In the genomic region with DNA sequence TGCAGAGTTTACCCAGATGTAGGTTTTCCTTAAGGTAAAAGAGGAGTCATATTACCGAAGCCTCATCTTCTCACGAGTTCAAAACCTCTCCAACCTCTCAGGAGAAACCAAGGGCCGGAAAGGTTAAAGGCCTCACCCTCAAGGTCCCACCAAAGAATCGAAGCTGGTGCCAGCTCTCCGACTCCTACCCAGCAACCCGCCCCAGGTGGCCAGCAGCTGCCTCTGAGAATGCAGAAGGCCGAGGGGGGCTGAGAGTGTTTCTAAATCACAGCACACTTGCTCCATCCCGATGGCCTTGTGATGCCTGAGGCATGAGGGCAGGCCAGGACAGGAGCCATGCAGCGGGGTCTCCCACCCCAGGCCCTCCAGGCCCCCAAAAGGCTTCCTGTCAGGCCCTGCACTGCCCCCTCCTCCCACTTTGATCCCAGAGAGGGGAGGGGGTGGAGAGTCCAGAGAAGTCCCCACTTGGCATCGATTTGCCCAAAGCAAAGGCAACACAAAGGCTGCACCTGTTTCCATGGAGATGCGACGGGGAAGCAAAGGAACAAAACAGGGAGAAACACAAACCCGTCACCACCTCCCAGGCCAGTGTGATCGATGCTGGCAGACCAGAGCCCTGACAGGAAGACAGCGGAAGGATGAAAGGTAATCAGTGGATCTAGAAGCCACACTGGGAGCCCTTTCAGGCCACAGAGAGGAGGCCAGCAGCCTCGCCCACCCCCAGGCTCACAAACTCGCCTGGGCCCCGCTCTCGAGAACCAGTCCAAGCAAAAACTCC, we compare ENCODE assay signal across 9 cellular contexts. TPM values are rescaled to one million over a fixed set of nuclear protein-coding genes. Genes with fewer than 3 reads are reported as not detected.
DNase-seq lines count a peak whose midpoint lies in the region; ATAC-seq and TF ChIP-seq lines count a peak whose summit lies in the region.
"Had no signal": no experiment of that assay in that cellular context is flagged by ENCODE, and none has a peak within 500 bp of the region (broad histone marks: within the 10 kb centered on the region; RNA-seq: fewer than 3 reads in every experiment).

No MANE protein-coding gene starts in this region.

- WGBS in hepatocyte (ENCODE audit: low lambda C conversion rate, missing lambda C conversion rate): 65% methylated on average over 17 of the region's 19 CpGs

- H3K4me3 ChIP-seq in HUES6 (ENCODE audit: low read depth, low read length) (no peak overlapping the region), NT2/D1 (ENCODE audit: insufficient read length, low read depth) (no peak overlapping the region), hepatocyte (no peak overlapping the region), A673 (ENCODE audit: low read depth, low read length, poor library complexity, severe bottlenecking) (no peak overlapping the region)

- peak overlapping the region; percentile 12 for H3K4me2 ChIP-seq in hepatocyte

- H4K20me1 ChIP-seq in hepatocyte (ENCODE audit: insufficient read depth, poor library complexity, severe bottlenecking): no peaks in the 10 kb centered on the region

- no peak for ATAC-seq in stimulated activated effector memory CD8-positive, alpha-beta T cell treated with anti-CD3 and anti-CD28 coated beads, Interleukin-12 subunit alpha, Interleukin-12 subunit beta, amount 100 ng/mL, for 72 hours
- ATAC-seq in GM19467 (IDR thresholded peaks at IDR 0.05; ENCODE audit: unreplicated experiment): no peak

- no peaks in the 10 kb centered on the region for H3K9me2 ChIP-seq in hepatocyte (replicated peaks; ENCODE audit: insufficient read depth)

- no peaks in the 10 kb centered on the region for H3K36me3 ChIP-seq in HUES6 (ENCODE audit: control insufficient read depth, insufficient read depth, low read length)
- no peaks in the 10 kb centered on the region for H3K36me3 ChIP-seq in NT2/D1 (ENCODE audit: insufficient read depth, insufficient read length, low read length)
- H3K36me3 ChIP-seq in hepatocyte (replicated peaks; ENCODE audit: insufficient read depth, low read depth): no peaks in the 10 kb centered on the region
- H3K36me3 ChIP-seq in A673 (ENCODE audit: insufficient read depth, low read length, poor library complexity, severe bottlenecking): no peaks in the 10 kb centered on the region

- H3K9ac ChIP-seq in HUES6 (ENCODE audit: low read length): peak overlapping the region; percentile 1
- peak overlapping the region; percentile 24 for H3K9ac ChIP-seq in NT2/D1 (ENCODE audit: insufficient read length, low read depth)
- H3K9ac ChIP-seq: parathyroid adenoma had no signal

- H3K79me2 ChIP-seq in hepatocyte: peaks cover 25% of the 10 kb centered on the region
- H3K79me2 ChIP-seq: parathyroid adenoma had no signal

- DNase-seq in NT2/D1 (ENCODE audit: low read depth, low spot score) (no peak), hepatocyte (ENCODE audit: low spot score) (no peak), SIG-M5 treated with dmso at 0.1 percent for 504 hours (lab: John Stamatoyannopoulos, UW; ENCODE audit: unreplicated experiment) (no peak), A673 (ENCODE audit: low spot score) (no peak), MV-4-11 (lab: John Stamatoyannopoulos, UW) (no peak)
- DNase-seq in stimulated activated effector memory CD8-positive, alpha-beta T cell treated with anti-CD3 and anti-CD28 coated beads, Interleukin-12 subunit alpha, Interleukin-12 subunit beta, amount 100 ng/mL, for 72 hours (ENCODE audit: low spot score in 2 of 2): no peak

- H3K4me1 Mint-ChIP-seq in stimulated activated effector memory CD8-positive, alpha-beta T cell treated with anti-CD3 and anti-CD28 coated beads, Interleukin-12 subunit alpha, Interleukin-12 subunit beta, amount 100 ng/mL, for 72 hours: no peaks in the 10 kb centered on the region

- H2AFZ ChIP-seq in hepatocyte: no peak overlapping the region
- H2AFZ ChIP-seq: parathyroid adenoma had no signal

- H3K27ac ChIP-seq in HUES6 (ENCODE audit: low read depth, low read length) (no peak overlapping the region; the same call in 1 of the 2 replicates), hepatocyte (peak overlapping the region; percentile 43), A673 (ENCODE audit: low read depth, low read length, poor library complexity, severe bottlenecking) (no peak overlapping the region)
- H3K27ac ChIP-seq: parathyroid adenoma had no signal

- CTCF ChIA-PET in A673 (lab: Charles Lee): no interaction called here

- H3K9me3 Mint-ChIP-seq in stimulated activated effector memory CD8-positive, alpha-beta T cell treated with anti-CD3 and anti-CD28 coated beads, Interleukin-12 subunit alpha, Interleukin-12 subunit beta, amount 100 ng/mL, for 72 hours: no peaks in the 10 kb centered on the region

- peak overlapping the region; percentile 40 for H3K27ac Mint-ChIP-seq in stimulated activated effector memory CD8-positive, alpha-beta T cell treated with anti-CD3 and anti-CD28 coated beads, Interleukin-12 subunit alpha, Interleukin-12 subunit beta, amount 100 ng/mL, for 72 hours

- peaks cover 51% of the 10 kb centered on the region for H3K4me1 ChIP-seq in HUES6 (ENCODE audit: control insufficient read depth, insufficient read depth, low read length)
- peaks cover 29% of the 10 kb centered on the region for H3K4me1 ChIP-seq in NT2/D1 (ENCODE audit: insufficient read depth, insufficient read length)
- H3K4me1 ChIP-seq in hepatocyte (ENCODE audit: insufficient read depth): peaks cover 36% of the 10 kb centered on the region
- peaks cover 47% of the 10 kb centered on the region for H3K4me1 ChIP-seq in A673 (ENCODE audit: insufficient read depth, low read length, poor library complexity, severe bottlenecking)
- H3K4me1 ChIP-seq: parathyroid adenoma had no signal

- no peak overlapping the region for H3K4me3 Mint-ChIP-seq in stimulated activated effector memory CD8-positive, alpha-beta T cell treated with anti-CD3 and anti-CD28 coated beads, Interleukin-12 subunit alpha, Interleukin-12 subunit beta, amount 100 ng/mL, for 72 hours

- H3K9me3 ChIP-seq in HUES6 (ENCODE audit: control insufficient read depth, insufficient read depth, low read depth, low read length) (no peaks in the 10 kb centered on the region), NT2/D1 (ENCODE audit: insufficient read depth, low read length) (no peaks in the 10 kb centered on the region), hepatocyte (ENCODE audit: low read depth) (no peaks in the 10 kb centered on the region), A673 (ENCODE audit: low read depth, low read length, poor library complexity, severe bottlenecking) (no peaks in the 10 kb centered on the region)

- H3K36me3 Mint-ChIP-seq in stimulated activated effector memory CD8-positive, alpha-beta T cell treated with anti-CD3 and anti-CD28 coated beads, Interleukin-12 subunit alpha, Interleukin-12 subunit beta, amount 100 ng/mL, for 72 hours: no peaks in the 10 kb centered on the region

- POLR2A ChIA-PET in A673 (lab: Charles Lee; ENCODE audit: low non-redundant PET): no interaction called here

- TF ChIP-seq CTCF in hepatocyte (IDR thresholded peaks at IDR 0.05; ENCODE audit: poor library complexity) (no peak), A673 (conservative IDR thresholded peaks at IDR 0.05; ENCODE audit: low read depth, low read length) (no peak)

- intact Hi-C loops in A673 (cut with micrococcal nuclease; ENCODE audit: unreplicated experiment): no loop called here

- BruUV-seq in A673 (replicated peaks; lab: Mats Ljungman, UMichigan): no TSS peak

- H3K27me3 ChIP-seq in HUES6 (ENCODE audit: control insufficient read depth, insufficient read depth, low read length) (no peaks in the 10 kb centered on the region), NT2/D1 (ENCODE audit: insufficient read depth, insufficient read length) (no peaks in the 10 kb centered on the region), hepatocyte (no peaks in the 10 kb centered on the region), A673 (replicated peaks; ENCODE audit: insufficient read depth, low read depth, low read length, poor library complexity) (no peaks in the 10 kb centered on the region)

RNA-seq across cellular contexts. Expression of a gene that starts 39.0 kb away (rescaled TPM):
- total RNA-seq in hepatocyte (9.3 and 11.6 TPM in 2 replicates), A673 (2021) (53.5 and 55.6 TPM in 2 replicates)
- polyA plus RNA-seq in hepatocyte: 23.3 and 27.4 TPM in 2 replicates
